In genomic region chr17:57577751-57578607, GRCh38 we compare ENCODE assay signal across 8 cellular contexts.
DNase-seq lines count a peak whose midpoint lies in the region; ATAC-seq and TF ChIP-seq lines count a peak whose summit lies in the region.

No MANE protein-coding gene starts in this region.

- peak overlapping the region; percentile 85 for H3K27ac ChIP-seq in cingulate gyrus (ENCODE audit: low read depth, low read length)

- no peaks in the 10 kb centered on the region for H3K9me3 Mint-ChIP-seq in CD14-positive monocyte
- no peaks in the 10 kb centered on the region for H3K9me3 Mint-ChIP-seq in T-helper 2 cell treated with Interferon-gamma antibody and Interleukin-4, amounts not matched to agents 5 μg/mL and 100 μg/mL, for 36 hours

- intact Hi-C loops in CD14-positive monocyte (cut with micrococcal nuclease): no loop called here

- peaks cover 0 to 2% (median 0%) of the 10 kb centered on the region in 3 donors for H3K27me3 Mint-ChIP-seq in CD14-positive monocyte (ENCODE audit: low read depth in 3 of 3)
- no peaks in the 10 kb centered on the region for H3K27me3 Mint-ChIP-seq in T-helper 2 cell treated with Interferon-gamma antibody and Interleukin-4, amounts not matched to agents 5 μg/mL and 100 μg/mL, for 36 hours (ENCODE audit: low read depth)

- H3K27ac Mint-ChIP-seq in CD14-positive monocyte: peak overlapping the region; percentile 1 to 74 (median 49)
- H3K27ac Mint-ChIP-seq in T-helper 2 cell treated with Interferon-gamma antibody and Interleukin-4, amounts not matched to agents 5 μg/mL and 100 μg/mL, for 36 hours: no peak overlapping the region

- TF ChIP-seq CTCF in CD14-positive monocyte (IDR thresholded peaks at IDR 0.05): no peak

- H3K36me3 Mint-ChIP-seq in CD14-positive monocyte: no peaks in the 10 kb centered on the region
- no peaks in the 10 kb centered on the region for H3K36me3 Mint-ChIP-seq in T-helper 2 cell treated with Interferon-gamma antibody and Interleukin-4, amounts not matched to agents 5 μg/mL and 100 μg/mL, for 36 hours (ENCODE audit: low read depth)

- DNase-seq in CD14-positive monocyte (ENCODE audit: low spot score): no peak
- peak; percentile 53 to 92 for DNase-seq in NCI-H187 (lab: John Stamatoyannopoulos, UW)
- DNase-seq in myocyte (ENCODE audit: low read depth): peak; percentile 61
- DNase-seq in T-helper 2 cell: no peak
- no peak for DNase-seq in T-helper 2 cell treated with Interferon-gamma antibody and Interleukin-4, amounts not matched to agents 5 μg/mL and 100 μg/mL, for 36 hours (ENCODE audit: low spot score)
- DNase-seq in NK-92 treated with Interleukin-12 subunit alpha and Interleukin-12 subunit beta, amount 100 ng/mL, for 24 hours (lab: John Stamatoyannopoulos, UW): no peak

- ATAC-seq in esophagus mucosa: no peak

- peak overlapping the region; percentile 67 to 82 for H3K4me3 Mint-ChIP-seq in CD14-positive monocyte
- H3K4me3 Mint-ChIP-seq in T-helper 2 cell treated with Interferon-gamma antibody and Interleukin-4, amounts not matched to agents 5 μg/mL and 100 μg/mL, for 36 hours: no peak overlapping the region

- peaks cover 27% of the 10 kb centered on the region for H3K4me1 Mint-ChIP-seq in CD14-positive monocyte
- no peaks in the 10 kb centered on the region for H3K4me1 Mint-ChIP-seq in T-helper 2 cell treated with Interferon-gamma antibody and Interleukin-4, amounts not matched to agents 5 μg/mL and 100 μg/mL, for 36 hours (ENCODE audit: low read depth)

Comparison
In these comparisons a context has a peak if more than half of its experiments do, and no peak if none do; other contexts are left out.
1. DNase-seq: peak in NCI-H187 (2 of 2) and myocyte (single experiment); none in CD14-positive monocyte (single experiment), T-helper 2 cell (0 of 5), T-helper 2 cell treated with Interferon-gamma antibody and Interleukin-4, amounts not matched to agents 5 μg/mL and 100 μg/mL, for 36 hours (single experiment) and NK-92 treated with Interleukin-12 subunit alpha and Interleukin-12 subunit beta, amount 100 ng/mL, for 24 hours (single experiment).